17 cellular contexts compared by ENCODE assay signal in the genomic region with DNA sequence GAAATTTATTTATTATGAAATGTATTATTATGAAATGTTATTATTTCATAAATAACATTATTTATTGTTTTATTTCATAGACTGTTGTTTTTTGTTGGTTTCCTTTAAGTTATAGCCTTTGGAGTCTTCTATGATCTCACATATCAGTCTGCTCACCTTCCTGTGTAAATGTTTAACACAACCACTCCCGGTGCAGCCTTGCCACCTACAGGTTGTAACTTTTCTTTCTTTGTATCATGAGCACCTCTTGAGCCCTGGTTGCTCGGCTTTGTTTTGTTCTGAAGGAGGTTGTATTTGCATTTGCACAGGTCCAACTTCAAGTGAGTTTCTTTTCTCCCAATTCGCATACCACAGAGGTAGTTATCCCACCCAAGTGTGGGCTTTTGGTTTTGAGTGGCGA.
A peak's percentile ranks its signal among the peaks of the same experiment; 100 is the strongest.
DNase-seq lines count a peak whose midpoint lies in the region; ATAC-seq, FAIRE-seq and TF ChIP-seq lines count a peak whose summit lies in the region.
"Had no signal": no experiment of that assay in that cellular context is flagged by ENCODE, and none has a peak within 500 bp of the region (broad histone marks: within the 10 kb centered on the region; RNA-seq: fewer than 3 reads in every experiment).

No MANE protein-coding gene starts in this region.

- no peak for ATAC-seq in GM18870 (IDR thresholded peaks at IDR 0.05; ENCODE audit: unreplicated experiment)
- no peak for ATAC-seq in HG03159 (IDR thresholded peaks at IDR 0.05; ENCODE audit: unreplicated experiment)
- ATAC-seq: T-helper 17 cell had no signal

- POLR2A ChIA-PET in GM10248 (lab: Yijun Ruan, JAX), result no interaction called here

- H2AFZ ChIP-seq in OCI-LY3 (ENCODE audit: low read depth, low read length), result no peak overlapping the region

- H3K4me1 ChIP-seq in OCI-LY3 (ENCODE audit: low read length), result no peaks in the 10 kb centered on the region
- H3K4me1 ChIP-seq in kidney (ENCODE audit: control insufficient read depth in 1 of 2, insufficient read depth in 1 of 2, low read depth in 1 of 2, low read length in 2 of 2), result no peaks in the 10 kb centered on the region
- H3K4me1 ChIP-seq: Caco-2 had no signal

- H3K27me3 ChIP-seq in OCI-LY3 (ENCODE audit: low read depth, low read length), result peaks cover 31% of the 10 kb centered on the region

- H3K9me3 ChIP-seq in OCI-LY3 (ENCODE audit: insufficient read depth, low read length), result no peaks in the 10 kb centered on the region
- H3K9me3 ChIP-seq in kidney (ENCODE audit: control insufficient read depth in 1 of 2, low read length in 2 of 2), result peaks cover 0 to 4% of the 10 kb centered on the region in 2 donors
- H3K9me3 ChIP-seq: Caco-2 had no signal

- TF ChIP-seq CTCF in OCI-LY3 (IDR thresholded peaks at IDR 0.05; ENCODE audit: low read depth, low read length), result peak; percentile 20; the same call in 1 of the 2 replicates
- TF ChIP-seq CTCF in kidney (IDR thresholded peaks at IDR 0.05; ENCODE audit: borderline replicate concordance, extremely low read depth, insufficient read depth), result no peak
- TF ChIP-seq CTCF in GM10248 (IDR thresholded peaks at IDR 0.05; ENCODE audit: control extremely low read depth, extremely low read depth, low read depth, missing control alignments), result no peak

- DNase-seq in NCI-H345 (lab: John Stamatoyannopoulos, UW), result peak; percentile 21
- no peak for DNase-seq in NCI-H345 treated with DMSO at 0.1 percent for 48 hours (lab: John Stamatoyannopoulos, UW; ENCODE audit: unreplicated experiment)
- no peak for DNase-seq in kidney
- no peak for DNase-seq in GM10248 (ENCODE audit: extremely low spot score)
- DNase-seq: ACHN, Caco-2, GOT3, NCI-H1105, NCI-H187, NCI-H2227 treated with DMSO at 0.1 percent for 48 hours, NCI-H69, T-helper 17 cell had no signal

- FAIRE-seq in kidney (lab: Jason Lieb, UNC), result peak; percentile 97
- FAIRE-seq: GM12891 had no signal

- no peak overlapping the region for H3K4me2 ChIP-seq in OCI-LY3 (ENCODE audit: low read length)

- intact Hi-C loops in kidney (cut with DNase I), result no loop called here

- H3K27ac ChIP-seq in OCI-LY3 (ENCODE audit: low read length) (no peak overlapping the region), kidney (ENCODE audit: low read depth in 2 of 2, low read length in 2 of 2) (no peak overlapping the region)
- H3K27ac ChIP-seq: RWPE1 had no signal

- H3K4me3 ChIP-seq in OCI-LY3 (ENCODE audit: low read length) (no peak overlapping the region), kidney (ENCODE audit: low read length in 2 of 2) (no peak overlapping the region)

- H3K36me3 ChIP-seq in OCI-LY3 (replicated peaks; ENCODE audit: low read depth, low read length) (no peaks in the 10 kb centered on the region), kidney (ENCODE audit: control insufficient read depth in 1 of 2, insufficient read depth in 2 of 2, low read length in 2 of 2) (no peaks in the 10 kb centered on the region)

- H4K20me1 ChIP-seq in OCI-LY3 (ENCODE audit: insufficient read depth, low read length), result no peaks in the 10 kb centered on the region

- CTCF ChIA-PET in GM10248 (lab: Yijun Ruan, JAX), result no interaction called here

- H3K9ac ChIP-seq in OCI-LY3 (ENCODE audit: low read length), result no peak overlapping the region
- no peak overlapping the region for H3K9ac ChIP-seq in kidney (ENCODE audit: low read length in 2 of 2)

- H3K79me2 ChIP-seq in OCI-LY3 (ENCODE audit: low read length), result no peaks in the 10 kb centered on the region
